In the genomic region with DNA sequence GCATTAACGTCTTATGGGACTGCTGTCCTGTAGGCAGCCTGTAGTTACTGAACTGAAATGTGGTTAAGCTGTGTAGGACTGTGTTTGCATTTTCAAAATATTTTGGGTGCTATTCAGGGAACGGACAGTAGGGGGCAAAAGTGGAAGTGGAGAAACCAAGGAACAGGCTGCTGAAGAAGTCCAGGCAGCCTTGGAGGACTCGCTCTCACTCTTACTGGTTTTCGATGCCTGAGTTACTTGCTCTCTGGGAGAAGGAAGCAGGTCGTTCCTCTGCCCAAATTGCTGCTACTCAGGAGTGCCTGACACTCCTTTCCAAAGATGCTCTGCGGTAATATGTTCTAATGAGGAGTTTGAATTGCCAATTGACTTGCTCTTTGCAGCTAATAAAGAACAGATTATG, we compare ENCODE assay signal across 9 cellular contexts.
DNase-seq lines count a peak whose midpoint lies in the region; ATAC-seq and TF ChIP-seq lines count a peak whose summit lies in the region.
"Had no signal": no experiment of that assay in that cellular context is flagged by ENCODE, and none has a peak within 500 bp of the region (broad histone marks: within the 10 kb centered on the region; RNA-seq: fewer than 3 reads in every experiment).

No MANE protein-coding gene starts in this region.

- no peaks in the 10 kb centered on the region for H3K79me2 ChIP-seq in hepatocyte

- intact Hi-C loops in thyroid gland (cut with DNase I): no loop called here
- intact Hi-C loops in ascending aorta (cut with DNase I): no loop called here

- in situ Hi-C loops in SK-MEL-5 (cut with HindIII; ENCODE audit: low pct_unique_long_range_greater_than_20kb, low sequenced_read_pairs): no loop called here

- H3K27ac ChIP-seq in hepatocyte (no peak overlapping the region), thyroid gland (no peak overlapping the region), ascending aorta (no peak overlapping the region)

- H3K9me3 Mint-ChIP-seq in HFFc6: peaks cover 32% of the 10 kb centered on the region
- peaks cover 9% of the 10 kb centered on the region for H3K9me3 Mint-ChIP-seq in activated T-cell treated with anti-CD3 and anti-CD28 coated beads, Interleukin-2, amount 50 U/mL, for 4 hours

- 19% methylated on average over 6 of the region's 6 CpGs for WGBS in hepatocyte (ENCODE audit: low lambda C conversion rate, missing lambda C conversion rate)
- 9 to 17% methylated on average over 6 of the region's 6 CpGs for WGBS in thyroid gland, 2 donors

- no peaks in the 10 kb centered on the region for H3K9me2 ChIP-seq in hepatocyte (replicated peaks; ENCODE audit: insufficient read depth)

- TF ChIP-seq POLR2A in thyroid gland (IDR thresholded peaks at IDR 0.05): no peak

- no peak overlapping the region for H2AFZ ChIP-seq in hepatocyte

- H3K36me3 Mint-ChIP-seq in HFFc6 (ENCODE audit: low read depth): no peaks in the 10 kb centered on the region
- no peaks in the 10 kb centered on the region for H3K36me3 Mint-ChIP-seq in activated T-cell treated with anti-CD3 and anti-CD28 coated beads, Interleukin-2, amount 50 U/mL, for 4 hours (ENCODE audit: insufficient read depth)

- TF ChIP-seq CTCF in HFFc6 (IDR thresholded peaks at IDR 0.05): peak; percentile 63
- TF ChIP-seq CTCF in hepatocyte (IDR thresholded peaks at IDR 0.05; ENCODE audit: poor library complexity): peak; percentile 68
- TF ChIP-seq CTCF in thyroid gland (IDR thresholded peaks at IDR 0.05): peak in 5 of 6 experiments; percentile 17 to 57 (median 46)
- TF ChIP-seq CTCF in ascending aorta (IDR thresholded peaks at IDR 0.05): peak in 1 of 3 experiments; percentile 17

- H3K27me3 Mint-ChIP-seq in HFFc6 (ENCODE audit: insufficient read depth): no peaks in the 10 kb centered on the region
- no peaks in the 10 kb centered on the region for H3K27me3 Mint-ChIP-seq in activated T-cell treated with anti-CD3 and anti-CD28 coated beads, Interleukin-2, amount 50 U/mL, for 4 hours (ENCODE audit: low read depth)
- H3K27me3 Mint-ChIP-seq: dendritic cell treated with granulocyte-macrophage colony-stimulating factor and Interleukin-4, amounts not matched to agents 40 ng/mL and 50 ng/mL, for 4 days had no signal

- peak; percentile 20 for DNase-seq in CMK (ENCODE audit: low read depth)
- DNase-seq in HFFc6: no peak
- DNase-seq in SK-MEL-5 (ENCODE audit: low read depth, low spot score): peak; percentile 71
- DNase-seq in hepatocyte (ENCODE audit: low spot score): peak; percentile 71
- DNase-seq in thyroid gland: peak; percentile 2 to 4
- no peak for DNase-seq in ascending aorta (ENCODE audit: low spot score in 2 of 2)
- no peak for DNase-seq in activated T-cell treated with anti-CD3 and anti-CD28 coated beads, Interleukin-2, amount 50 U/mL, for 4 hours

- H3K4me1 ChIP-seq in hepatocyte (ENCODE audit: insufficient read depth) (no peaks in the 10 kb centered on the region), thyroid gland (no peaks in the 10 kb centered on the region), ascending aorta (no peaks in the 10 kb centered on the region)

- no peak overlapping the region for H3K4me3 Mint-ChIP-seq in HFFc6
- H3K4me3 Mint-ChIP-seq in activated T-cell treated with anti-CD3 and anti-CD28 coated beads, Interleukin-2, amount 50 U/mL, for 4 hours: no peak overlapping the region
- H3K4me3 Mint-ChIP-seq: dendritic cell treated with granulocyte-macrophage colony-stimulating factor and Interleukin-4, amounts not matched to agents 40 ng/mL and 50 ng/mL, for 4 days had no signal

- ATAC-seq in HG02884 (IDR thresholded peaks at IDR 0.05; ENCODE audit: unreplicated experiment): no peak
- ATAC-seq in activated T-cell treated with anti-CD3 and anti-CD28 coated beads, Interleukin-2, amount 50 U/mL, for 4 hours: no peak

- H3K36me3 ChIP-seq in hepatocyte (replicated peaks; ENCODE audit: insufficient read depth, low read depth) (no peaks in the 10 kb centered on the region), thyroid gland (no peaks in the 10 kb centered on the region), ascending aorta (no peaks in the 10 kb centered on the region)

- no peaks in the 10 kb centered on the region for H3K4me1 Mint-ChIP-seq in HFFc6 (ENCODE audit: low read depth)
- H3K4me1 Mint-ChIP-seq in activated T-cell treated with anti-CD3 and anti-CD28 coated beads, Interleukin-2, amount 50 U/mL, for 4 hours (ENCODE audit: low read depth): no peaks in the 10 kb centered on the region

- H3K9me3 ChIP-seq in hepatocyte (ENCODE audit: low read depth): no peaks in the 10 kb centered on the region
- H3K9me3 ChIP-seq in thyroid gland: no peaks in the 10 kb centered on the region
- no peaks in the 10 kb centered on the region for H3K9me3 ChIP-seq in ascending aorta

- H3K27me3 ChIP-seq in hepatocyte (no peaks in the 10 kb centered on the region), thyroid gland (no peaks in the 10 kb centered on the region), ascending aorta (no peaks in the 10 kb centered on the region)

- no peak overlapping the region for H3K4me2 ChIP-seq in hepatocyte

- H3K4me3 ChIP-seq in hepatocyte (no peak overlapping the region), thyroid gland (replicated peaks in 1 of 3) (no peak overlapping the region), ascending aorta (no peak overlapping the region)

- no peak overlapping the region for H3K27ac Mint-ChIP-seq in HFFc6
- H3K27ac Mint-ChIP-seq: dendritic cell treated with granulocyte-macrophage colony-stimulating factor and Interleukin-4, amounts not matched to agents 40 ng/mL and 50 ng/mL, for 4 days had no signal

- H4K20me1 ChIP-seq in hepatocyte (ENCODE audit: insufficient read depth, poor library complexity, severe bottlenecking): no peaks in the 10 kb centered on the region

Comparison
In these comparisons a context has a peak if more than half of its experiments do, and no peak if none do; other contexts are left out.
1. DNase-seq: peak in CMK (single experiment), SK-MEL-5 (single experiment), hepatocyte (single experiment) and thyroid gland (2 of 2); none in HFFc6 (single experiment), ascending aorta (0 of 2) and activated T-cell treated with anti-CD3 and anti-CD28 coated beads, Interleukin-2, amount 50 U/mL, for 4 hours (single experiment).